In the genomic region with DNA sequence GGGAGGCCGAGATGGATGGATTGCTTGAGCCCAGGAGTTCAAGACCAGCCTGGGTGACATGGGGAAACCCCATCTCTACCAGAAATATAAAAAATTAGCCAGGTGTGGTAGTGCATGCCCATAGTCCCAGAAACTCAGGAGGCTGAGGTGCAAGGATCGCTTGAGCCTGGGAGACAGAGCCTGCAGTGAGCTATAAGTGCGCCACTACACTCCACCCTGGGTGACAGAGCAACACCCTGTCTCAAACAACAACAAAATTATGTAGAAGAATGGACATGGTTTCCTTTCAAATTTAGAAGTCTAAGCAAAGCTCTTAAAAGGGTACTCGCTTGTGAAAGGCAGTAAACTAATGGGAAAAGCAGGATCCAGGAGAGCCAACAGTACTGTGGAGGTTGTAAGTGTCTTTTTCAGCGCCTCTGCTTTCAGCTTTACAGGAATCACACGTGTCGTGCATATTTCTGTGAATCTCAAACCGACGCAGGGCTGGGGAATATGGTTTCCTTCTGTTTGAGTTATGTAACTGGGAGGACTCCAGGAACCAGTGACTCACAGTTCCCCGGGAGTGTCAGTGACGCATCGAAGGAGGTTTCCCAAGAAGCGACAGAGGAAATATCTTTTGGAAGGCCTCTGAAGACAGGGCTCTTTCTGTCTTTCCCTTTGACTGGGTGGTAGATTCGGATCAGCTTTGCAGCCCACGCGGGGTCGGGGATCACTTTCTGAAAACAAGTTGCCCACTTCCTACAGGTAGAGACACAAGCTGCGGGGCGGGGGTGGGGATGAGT, we compare ENCODE assay signal across 1 cellular context.
A peak's percentile ranks its signal among the peaks of the same experiment; 100 is the strongest.
TF ChIP-seq lines count a peak whose summit lies in the region.

No MANE protein-coding gene starts in this region.

TF ChIP-seq in endothelial cell of umbilical vein, 7 proteins besides CTCF, POLR2A, EP300 and RAD21:
- TF ChIP-seq FOS (IDR thresholded peaks at IDR 0.05; ENCODE audit: borderline replicate concordance, insufficient read depth, low read length) (peak; percentile 27), JUN (IDR thresholded peaks at IDR 0.05; ENCODE audit: borderline replicate concordance, insufficient read depth, insufficient read length, low read depth) (peak; percentile 13)
